In genomic region chr1:198326915-198327314, GRCh38 we compare ENCODE assay signal across 26 cellular contexts.
"Had no signal": no experiment of that assay in that cellular context is flagged by ENCODE, and none has a peak within 500 bp of the region (broad histone marks: within the 10 kb centered on the region; RNA-seq: fewer than 3 reads in every experiment).

No MANE protein-coding gene starts in this region.

- H3K27me3 ChIP-seq: body of pancreas, cardiac muscle cell, gastrocnemius medialis, hepatocyte, pancreas had no signal

- H3K27ac ChIP-seq: body of pancreas, cardiac muscle cell, gastrocnemius medialis, hepatocyte, pancreas, prostate gland had no signal

- H3K4me2 ChIP-seq: hepatocyte had no signal

- ATAC-seq: body of pancreas; esophagus mucosa; gastrocnemius medialis; left colon; naive thymus-derived CD4-positive, alpha-beta T cell; pancreas; sciatic nerve; stimulated activated effector memory CD8-positive, alpha-beta T cell treated with anti-CD3 and anti-CD28 coated beads, Interleukin-12 subunit alpha, Interleukin-12 subunit beta, amount 100 ng/mL, for 72 hours; WTC11 had no signal

- H2AFZ ChIP-seq: hepatocyte had no signal

- H3K36me3 ChIP-seq: cardiac muscle cell, gastrocnemius medialis, pancreas, prostate gland had no signal

- FAIRE-seq: kidney, pancreas, small intestine had no signal

- H3K4me1 ChIP-seq: body of pancreas, gastrocnemius medialis, pancreas, prostate gland had no signal

- H3K79me2 ChIP-seq: hepatocyte had no signal

- DNase-seq: activated CD4-positive, alpha-beta memory T cell treated with anti-CD3 and anti-CD28 coated beads, Interleukin-2, amount 10 ng/mL, durations not matched to agents 7 days and 5 days; activated CD4-positive, alpha-beta T cell treated with anti-CD3 and anti-CD28 coated beads for 1 hour; activated CD4-positive, alpha-beta T cell treated with anti-CD3 and anti-CD28 coated beads, Interleukin-2, amount 10 ng/mL, durations not matched to agents 7 days and 5 days; activated CD8-positive, alpha-beta memory T cell treated with anti-CD3 and anti-CD28 coated beads, Interleukin-2, amount 50 U/mL, for 48 hours; activated gamma-delta T cell; activated naive CD4-positive, alpha-beta T cell treated with anti-CD3 and anti-CD28 coated beads, Interleukin-2, amount 50 U/mL, for 16 hours; activated T-cell treated with anti-CD3 and anti-CD28 coated beads, Interleukin-2, amount 50 U/mL, for 24 hours; body of pancreas; endodermal cell; gastrocnemius medialis; kidney; left colon; naive thymus-derived CD4-positive, alpha-beta T cell; pancreas; retina; small intestine; stimulated activated CD4-positive, alpha-beta T cell treated with anti-CD3 and anti-CD28 coated beads, Interleukin-4, amount 100 ng/mL, for 24 hours; substantia nigra; T-helper 2 cell had no signal

- H3K4me3 ChIP-seq: body of pancreas, cardiac muscle cell, gastrocnemius medialis, hepatocyte, pancreas, prostate gland had no signal

- H3K9me3 ChIP-seq: body of pancreas, gastrocnemius medialis, pancreas, prostate gland had no signal
